Comparison of ENCODE assay signal across 8 cellular contexts in genomic region chr5:80654054-80654390, GRCh38. TPM values are rescaled to one million over a fixed set of nuclear protein-coding genes. Genes with fewer than 3 reads are reported as not detected.
A peak's percentile ranks its signal among the peaks of the same experiment; 100 is the strongest.
DNase-seq lines count a peak whose midpoint lies in the region; FAIRE-seq and TF ChIP-seq lines count a peak whose summit lies in the region.

No MANE protein-coding gene starts in this region.

- H3K79me2 ChIP-seq in trophoblast cell (ENCODE audit: control insufficient read depth, insufficient read depth, low read length, poor library complexity) = peaks cover 8% of the 10 kb centered on the region

- H3K18ac ChIP-seq in trophoblast cell (ENCODE audit: low read length) = peak overlapping the region; percentile 95

- H3K4ac ChIP-seq in trophoblast cell (ENCODE audit: low read depth, low read length) = peak overlapping the region; percentile 97

- FAIRE-seq in H54 (lab: Jason Lieb, UNC) = no peak

- H3K9ac ChIP-seq in trophoblast cell (ENCODE audit: low read length) = peak overlapping the region; percentile 87

- H3K27ac Mint-ChIP-seq in Calu3 (ENCODE audit: unreplicated experiment) = peak overlapping the region; percentile 17

- no peaks in the 10 kb centered on the region for H3K27me3 ChIP-seq in trophoblast cell (ENCODE audit: insufficient read depth, low read length)

- H3K9me3 ChIP-seq in trophoblast cell (ENCODE audit: insufficient read depth, low read depth, low read length) = no peaks in the 10 kb centered on the region

- peak overlapping the region; percentile 79 for H2AK5ac ChIP-seq in trophoblast cell (ENCODE audit: low read length)

- H2BK5ac ChIP-seq in trophoblast cell (ENCODE audit: low read depth, low read length, poor library complexity) = peak overlapping the region; percentile 82

- peak overlapping the region; percentile 90 for H2BK120ac ChIP-seq in trophoblast cell (ENCODE audit: insufficient read depth, low read length, poor library complexity)

- peaks cover 9% of the 10 kb centered on the region for H3K79me1 ChIP-seq in trophoblast cell (ENCODE audit: low read length)

- H3K14ac ChIP-seq in trophoblast cell (ENCODE audit: low read length) = peak overlapping the region; percentile 87

- peak overlapping the region; percentile 81 for H3K4me2 ChIP-seq in trophoblast cell (ENCODE audit: low read length)

- H4K91ac ChIP-seq in trophoblast cell (ENCODE audit: low read depth, low read length) = peak overlapping the region; percentile 62

- no peaks in the 10 kb centered on the region for H3K9me3 Mint-ChIP-seq in Calu3 (ENCODE audit: low read depth, unreplicated experiment)

- H3K4me3 ChIP-seq in fibroblast of pulmonary artery (replicated peaks; ENCODE audit: low read depth, low read length) (peak overlapping the region; percentile 77), trophoblast cell (ENCODE audit: low read depth, low read length) (peak overlapping the region; percentile 90)

- in situ Hi-C loops in G401 (cut with HindIII; ENCODE audit: low sequenced_read_pairs) = no loop called here

- H3K36me3 Mint-ChIP-seq in Calu3 (ENCODE audit: insufficient read depth, unreplicated experiment) = peaks cover 30% of the 10 kb centered on the region

- TF ChIP-seq POLR2A in H54 (IDR thresholded peaks at IDR 0.05; ENCODE audit: low read depth, low read length) = no peak

- H3K27me3 Mint-ChIP-seq in Calu3 (ENCODE audit: unreplicated experiment) = no peaks in the 10 kb centered on the region

- peaks cover 6 to 10% of the 10 kb centered on the region in 2 experiments for H3K4me1 ChIP-seq in trophoblast cell (ENCODE audit: control insufficient read depth in 1 of 2, insufficient read depth in 2 of 2, low read length in 2 of 2)

- H3K4me3 Mint-ChIP-seq in Calu3 (ENCODE audit: low read depth, unreplicated experiment) = peak overlapping the region; percentile 80

- H3K27ac ChIP-seq in trophoblast cell (ENCODE audit: low read depth, low read length) = peak overlapping the region; percentile 38

- DNase-seq in Calu3 = peak; percentile 36
- DNase-seq in H54 (ENCODE audit: insufficient read length, low spot score) = peak; percentile 21
- peak in 3 of 5 donors; percentile 3 to 65 (median 15) for DNase-seq in T-helper 1 cell
- DNase-seq in fibroblast of pulmonary artery (ENCODE audit: low read depth) = no peak
- peak; percentile 7 to 42 for DNase-seq in trophoblast cell
- DNase-seq in ureter (ENCODE audit: low spot score) = no peak
- DNase-seq in G401 (ENCODE audit: low spot score) = no peak
- DNase-seq in NCI-H2227 (lab: John Stamatoyannopoulos, UW; ENCODE audit: unreplicated experiment) = no peak

- H3K36me3 ChIP-seq in trophoblast cell (ENCODE audit: control insufficient read depth in 1 of 2, insufficient read depth in 2 of 2, low read length in 2 of 2) = peaks cover 5 to 10% of the 10 kb centered on the region in 2 experiments

- H3K23ac ChIP-seq in trophoblast cell (ENCODE audit: low read length) = no peak overlapping the region

- no peak for TF ChIP-seq CTCF in Calu3 (IDR thresholded peaks at IDR 0.05; ENCODE audit: unreplicated experiment)
- no peak for TF ChIP-seq CTCF in fibroblast of pulmonary artery (IDR thresholded peaks at IDR 0.05; ENCODE audit: low read length, missing control alignments)

- BruUV-seq in Calu3 (replicated peaks; lab: Mats Ljungman, UMichigan) = TSS peak; percentile 80

- H4K12ac ChIP-seq in trophoblast cell (ENCODE audit: low read depth, low read length) = peak overlapping the region; percentile 75

- no peak overlapping the region for H2BK12ac ChIP-seq in trophoblast cell (ENCODE audit: low read length)

- CTCF ChIA-PET in Calu3 (lab: Charles Lee) = interaction anchor here (1.2 to 2.4 kb wide), 3 partner anchors 18 to 173 kb away, joined by 3 to 8 read pairs (median 5); no protein-coding TSS in a partner anchor

- intact Hi-C loops in Calu3 (cut with micrococcal nuclease; ENCODE audit: unreplicated experiment) = loop anchor here (2.0 kb wide), 1 partner anchor 165 kb away; the partner anchor contains the start of gene FAM151B

- H4K8ac ChIP-seq in trophoblast cell (ENCODE audit: low read depth, low read length) = peak overlapping the region; percentile 54

- H3K4me1 Mint-ChIP-seq in Calu3 (ENCODE audit: low read depth, unreplicated experiment) = peaks cover 23% of the 10 kb centered on the region

- peak overlapping the region; percentile 63 for H2AFZ ChIP-seq in trophoblast cell (ENCODE audit: insufficient read depth, low read length, poor library complexity)

- WGBS in trophoblast cell (ENCODE audit: extremely low coverage, insufficient coverage, insufficient read length) = no CpG with 5 or more reads among the region's 24 CpGs

RNA-seq across cellular contexts. Expression of gene MSH3, which starts 0.4 kb away (rescaled TPM):
- total RNA-seq in Calu3 (2022) (15.5 and 17.2 TPM in 2 replicates), ureter (26.0 TPM)
- 8.8 and 9.2 TPM in 2 replicates for polyA plus RNA-seq in trophoblast cell (2013)
- total RNA-seq in G401 (2014; rRNA removed; shearing (Covaris generic)) = 16.2 and 16.8 TPM in 2 replicates

RNA-seq across cellular contexts. Expression of gene DHFR, which starts 0.8 kb away (rescaled TPM):
- total RNA-seq in Calu3 (2022) (46.9 and 58.0 TPM in 2 replicates), ureter (21.6 TPM)
- 59.0 and 59.3 TPM in 2 replicates for polyA plus RNA-seq in trophoblast cell (2013)
- total RNA-seq in G401 (2014; rRNA removed; shearing (Covaris generic)) = 108 and 124 TPM in 2 replicates

Comparison
In these comparisons a context has a peak if more than half of its experiments do, and no peak if none do; other contexts are left out.
1. DNase-seq: peak in Calu3 (single experiment), H54 (single experiment), T-helper 1 cell (3 of 5) and trophoblast cell (2 of 2); none in fibroblast of pulmonary artery (single experiment), ureter (single experiment), G401 (single experiment) and NCI-H2227 (single experiment).